ENCODE assay signal across 10 cellular contexts in the genomic region with DNA sequence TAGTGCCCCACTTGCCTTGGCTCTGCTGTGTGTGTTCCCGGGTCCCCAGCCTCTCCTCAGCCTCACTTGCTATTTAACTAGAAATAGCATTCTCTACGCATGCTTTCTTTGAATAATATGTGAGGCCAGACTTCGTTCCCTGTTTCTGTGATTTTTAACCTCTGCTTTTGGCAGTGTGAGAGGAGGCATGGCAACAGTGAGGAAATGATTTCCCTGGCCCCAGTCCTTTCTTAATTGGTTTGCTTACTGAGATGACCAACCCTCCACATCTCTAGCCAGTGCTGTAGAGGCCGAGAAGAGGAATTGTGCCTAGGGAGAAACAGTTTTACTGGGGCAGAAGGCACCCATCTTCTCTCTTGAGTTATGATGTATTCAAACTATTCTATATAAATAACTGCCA.
DNase-seq lines count a peak whose midpoint lies in the region; ATAC-seq and TF ChIP-seq lines count a peak whose summit lies in the region.
"Had no signal": no experiment of that assay in that cellular context is flagged by ENCODE, and none has a peak within 500 bp of the region (broad histone marks: within the 10 kb centered on the region; RNA-seq: fewer than 3 reads in every experiment).

No MANE protein-coding gene starts in this region.

- H3K4me3 ChIP-seq in HEK293 (ENCODE audit: low read depth, low read length) (no peak overlapping the region), lower lobe of right lung (no peak overlapping the region), stomach (no peak overlapping the region)

- CTCF ChIA-PET in HEK293 (lab: Yijun Ruan, JAX), result interaction anchor here (0.5 to 3.1 kb wide), 5 partner anchors 45 to 880 kb away, joined by 3 to 20 read pairs (median 3); no protein-coding TSS in a partner anchor

- TF ChIP-seq CTCF in HEK293 (tag by site-specific recombination; IDR thresholded peaks at IDR 0.05), result no peak
- TF ChIP-seq CTCF in lower lobe of right lung (IDR thresholded peaks at IDR 0.05), result no peak
- no peak for TF ChIP-seq CTCF in stomach (IDR thresholded peaks at IDR 0.05)

- ATAC-seq in effector memory CD8-positive, alpha-beta T cell (replicated peaks), result no peak
- ATAC-seq in lower lobe of right lung (peak; percentile 34 to 47), GM18858 (IDR thresholded peaks at IDR 0.05; ENCODE audit: unreplicated experiment) (no peak)

- TF ChIP-seq EP300 in stomach (IDR thresholded peaks at IDR 0.05), result no peak

- H3K27ac Mint-ChIP-seq in effector memory CD8-positive, alpha-beta T cell, result peak overlapping the region; percentile 46 to 65
- H3K27ac Mint-ChIP-seq: activated CD4-positive, alpha-beta memory T cell treated with anti-CD3 and anti-CD28 coated beads for 36 hours had no signal

- H3K4me3 Mint-ChIP-seq in effector memory CD8-positive, alpha-beta T cell, result peak overlapping the region in 1 of 2 donors; percentile 25
- H3K4me3 Mint-ChIP-seq: activated CD4-positive, alpha-beta memory T cell treated with anti-CD3 and anti-CD28 coated beads for 36 hours had no signal

- H3K27ac ChIP-seq in HEK293 (ENCODE audit: extremely low read depth, low read depth, low read length), result 0 out of 2 replicates have a peak overlapping the region, but pooled peaks have one; percentile 21
- peak overlapping the region; percentile 53 for H3K27ac ChIP-seq in lower lobe of right lung
- peak overlapping the region; percentile 30 to 66 (median 54) for H3K27ac ChIP-seq in stomach

- no peaks in the 10 kb centered on the region for H3K9me3 Mint-ChIP-seq in effector memory CD8-positive, alpha-beta T cell
- H3K9me3 Mint-ChIP-seq: activated CD4-positive, alpha-beta memory T cell treated with anti-CD3 and anti-CD28 coated beads for 36 hours had no signal

- H3K27me3 ChIP-seq in lower lobe of right lung (ENCODE audit: low read depth) (no peaks in the 10 kb centered on the region), stomach (no peaks in the 10 kb centered on the region)

- WGBS in stomach, 5 donors, result 39 to 68% (median 62%) methylated on average over 4 of the region's 4 CpGs

- no peaks in the 10 kb centered on the region; a peak in 1 of 3 replicates for H3K36me3 ChIP-seq in HEK293 (ENCODE audit: control insufficient read depth in 2 of 2, insufficient read depth in 1 of 2, low read length in 2 of 2)
- H3K36me3 ChIP-seq in lower lobe of right lung, result peaks cover 14% of the 10 kb centered on the region
- peaks cover 0 to 25% (median 5%) of the 10 kb centered on the region in 4 donors for H3K36me3 ChIP-seq in stomach

- peaks cover 46 to 58% of the 10 kb centered on the region in 2 donors for H3K4me1 Mint-ChIP-seq in effector memory CD8-positive, alpha-beta T cell (ENCODE audit: low read depth in 2 of 2)

- DNase-seq in effector memory CD8-positive, alpha-beta T cell, result no peak
- DNase-seq in lower lobe of right lung (no peak), stomach (no peak), COR-L47 (lab: John Stamatoyannopoulos, UW) (no peak), NCI-H1694 treated with DMSO at 0.1 percent for 48 hours (lab: John Stamatoyannopoulos, UW) (no peak), HT-29 (ENCODE audit: low spot score) (no peak)
- DNase-seq: activated CD4-positive, alpha-beta memory T cell treated with anti-CD3 and anti-CD28 coated beads for 36 hours; Calu3 had no signal

- H3K36me3 Mint-ChIP-seq in effector memory CD8-positive, alpha-beta T cell (ENCODE audit: insufficient read depth), result peaks cover 19% of the 10 kb centered on the region

- peaks cover 22% of the 10 kb centered on the region for H3K4me1 ChIP-seq in HEK293 (ENCODE audit: control insufficient read depth, insufficient read depth, low read length)
- peaks cover 48% of the 10 kb centered on the region for H3K4me1 ChIP-seq in lower lobe of right lung
- H3K4me1 ChIP-seq in stomach, result peaks cover 30 to 63% (median 46%) of the 10 kb centered on the region in 4 donors

- no peak for TF ChIP-seq POLR2A in stomach (IDR thresholded peaks at IDR 0.05)

- no peaks in the 10 kb centered on the region for H3K9me3 ChIP-seq in HEK293 (ENCODE audit: control insufficient read depth, insufficient read depth, low read depth, low read length)
- no peaks in the 10 kb centered on the region for H3K9me3 ChIP-seq in lower lobe of right lung
- H3K9me3 ChIP-seq in stomach, result no peaks in the 10 kb centered on the region

- POLR2A ChIA-PET in HEK293 (lab: Yijun Ruan, JAX), result interaction anchor here (0.6 to 1.7 kb wide), 2 partner anchors 82 to 280 kb away, joined by 3 to 7 read pairs; no protein-coding TSS in a partner anchor

- intact Hi-C loops in lower lobe of right lung (cut with DNase I), result no loop called here
- intact Hi-C loops in stomach (cut with DNase I; ENCODE audit: low total_unique reads), result no loop called here

- H3K27me3 Mint-ChIP-seq in effector memory CD8-positive, alpha-beta T cell, result no peaks in the 10 kb centered on the region
- H3K27me3 Mint-ChIP-seq: activated CD4-positive, alpha-beta memory T cell treated with anti-CD3 and anti-CD28 coated beads for 36 hours had no signal

TF ChIP-seq in HEK293, 187 proteins besides CTCF, POLR2A, EP300 and RAD21:
- TF ChIP-seq ZNF214 (tag by site-specific recombination; IDR thresholded peaks at IDR 0.05; ENCODE audit: borderline replicate concordance) (no peak), ZNF140 (tag by site-specific recombination; IDR thresholded peaks at IDR 0.05) (no peak), ZNF558 (tag by site-specific recombination; IDR thresholded peaks at IDR 0.05) (no peak), ZNF518A (tag by site-specific recombination; conservative IDR thresholded peaks at IDR 0.05; ENCODE audit: low read depth) (no peak), EGR2 (tag by site-specific recombination; IDR thresholded peaks at IDR 0.05; ENCODE audit: low read depth) (no peak), YY2 (tag by site-specific recombination; IDR thresholded peaks at IDR 0.05) (no peak), ZNF354C (tag by site-specific recombination; IDR thresholded peaks at IDR 0.05; ENCODE audit: borderline replicate concordance, low read depth) (no peak), ZIC2 (tag by site-specific recombination; IDR thresholded peaks at IDR 0.05) (no peak), SCRT2 (tag by site-specific recombination; IDR thresholded peaks at IDR 0.05) (no peak), ZBTB21 (tag by site-specific recombination; IDR thresholded peaks at IDR 0.05) (no peak), ZNF174 (tag by site-specific recombination; IDR thresholded peaks at IDR 0.05) (no peak), ZNF473 (tag by site-specific recombination; IDR thresholded peaks at IDR 0.05) (no peak), ZFP3 (tag by site-specific recombination; IDR thresholded peaks at IDR 0.05; ENCODE audit: low read depth) (no peak), ZNF777 (tag by site-specific recombination; IDR thresholded peaks at IDR 0.05; ENCODE audit: borderline replicate concordance) (no peak), ZNF292 (tag by site-specific recombination; IDR thresholded peaks at IDR 0.05; ENCODE audit: borderline replicate concordance, low read depth) (no peak)
- TF ChIP-seq, protein P1, sequence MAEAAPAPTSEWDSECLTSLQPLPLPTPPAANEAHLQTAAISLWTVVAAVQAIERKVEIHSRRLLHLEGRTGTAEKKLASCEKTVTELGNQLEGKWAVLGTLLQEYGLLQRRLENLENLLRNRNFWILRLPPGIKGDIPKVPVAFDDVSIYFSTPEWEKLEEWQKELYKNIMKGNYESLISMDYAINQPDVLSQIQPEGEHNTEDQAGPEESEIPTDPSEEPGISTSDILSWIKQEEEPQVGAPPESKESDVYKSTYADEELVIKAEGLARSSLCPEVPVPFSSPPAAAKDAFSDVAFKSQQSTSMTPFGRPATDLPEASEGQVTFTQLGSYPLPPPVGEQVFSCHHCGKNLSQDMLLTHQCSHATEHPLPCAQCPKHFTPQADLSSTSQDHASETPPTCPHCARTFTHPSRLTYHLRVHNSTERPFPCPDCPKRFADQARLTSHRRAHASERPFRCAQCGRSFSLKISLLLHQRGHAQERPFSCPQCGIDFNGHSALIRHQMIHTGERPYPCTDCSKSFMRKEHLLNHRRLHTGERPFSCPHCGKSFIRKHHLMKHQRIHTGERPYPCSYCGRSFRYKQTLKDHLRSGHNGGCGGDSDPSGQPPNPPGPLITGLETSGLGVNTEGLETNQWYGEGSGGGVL (tag by site-specific recombination; IDR thresholded peaks at IDR 0.05), result no peak

Comparison
In these comparisons a context has a peak if more than half of its experiments do, and no peak if none do; other contexts are left out.
1. ATAC-seq: peak in lower lobe of right lung (2 of 2); none in effector memory CD8-positive, alpha-beta T cell (single experiment) and GM18858 (single experiment).
2. Peak in every context shown above with its lines, with median percentiles within 50 percentile points of each other: H3K27ac ChIP-seq.